Comparison of ENCODE assay signal across 8 cellular contexts in the genomic region with DNA sequence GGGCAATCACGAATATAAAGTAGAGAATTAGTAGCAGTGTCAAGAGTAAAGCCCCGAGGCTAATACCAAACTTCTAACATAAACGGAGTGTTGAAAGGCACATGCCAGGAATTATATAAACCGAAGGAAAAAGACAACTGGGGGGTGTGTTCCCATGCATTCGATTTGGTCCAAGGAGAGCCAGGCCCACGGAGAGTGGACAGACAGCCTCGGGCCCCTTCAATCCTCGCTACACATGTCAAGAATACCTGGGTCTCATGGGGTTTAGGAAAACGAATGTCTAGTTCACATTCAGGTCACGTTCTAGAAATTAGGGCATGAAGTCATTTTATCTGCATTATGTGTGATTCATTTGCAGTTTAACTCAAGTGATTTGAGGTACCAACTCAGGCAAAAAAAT.
A peak's percentile ranks its signal among the peaks of the same experiment; 100 is the strongest.
DNase-seq lines count a peak whose midpoint lies in the region; ATAC-seq, FAIRE-seq and TF ChIP-seq lines count a peak whose summit lies in the region.
"Not testable (repeated sequence)": the region's sequence is repeated elsewhere in the genome, so short reads cannot be mapped to it uniquely, and the experiment has no call there.

No MANE protein-coding gene starts in this region.

- not testable (repeated sequence) for H2AFZ ChIP-seq in DND-41 (ENCODE audit: low read depth, low read length); OCI-LY1 (ENCODE audit: low read length); astrocyte (ENCODE audit: low read depth, low read length)

- H3K9ac ChIP-seq in DND-41 (ENCODE audit: low read depth, low read length), result 0 out of 2 replicates have a peak overlapping the region, but pooled peaks have one; percentile 18
- H3K9ac ChIP-seq in OCI-LY1 (ENCODE audit: low read length); astrocyte (ENCODE audit: low read length): not testable (repeated sequence)

- intact Hi-C loops in left ventricle myocardium superior (cut with micrococcal nuclease); tibial artery (cut with DNase I; ENCODE audit: low total_unique reads): not testable (repeated sequence)

- not testable (repeated sequence) for H4K20me1 ChIP-seq in DND-41 (ENCODE audit: insufficient read depth, low read length); OCI-LY1 (ENCODE audit: insufficient read depth, low read length)
- H4K20me1 ChIP-seq in astrocyte (ENCODE audit: insufficient read depth, low read length), result peaks cover 24% of the 10 kb centered on the region

- H3K9me3 Mint-ChIP-seq in astrocyte (ENCODE audit: unreplicated experiment), result not testable (repeated sequence)

- not testable (repeated sequence) for FAIRE-seq in astrocyte (lab: Jason Lieb, UNC)

- H3K27ac ChIP-seq in DND-41 (ENCODE audit: low read length), result peak overlapping the region; percentile 53
- peak overlapping the region; percentile 88 for H3K27ac ChIP-seq in OCI-LY1 (ENCODE audit: low read depth, low read length, poor library complexity, severe bottlenecking)
- not testable (repeated sequence) for H3K27ac ChIP-seq in SJCRH30; astrocyte (ENCODE audit: low read depth, low read length)
- H3K27ac ChIP-seq in neutrophil, result peak overlapping the region; percentile 74
- peak overlapping the region; percentile 47 to 51 for H3K27ac ChIP-seq in tibial artery

- H3K36me3 ChIP-seq in DND-41 (ENCODE audit: insufficient read depth, low read length); OCI-LY1 (ENCODE audit: insufficient read depth, low read length); SJCRH30; astrocyte (ENCODE audit: insufficient read depth, low read length); neutrophil; tibial artery: not testable (repeated sequence)

- H3K4me2 ChIP-seq in DND-41 (ENCODE audit: insufficient read depth, low read length), result peak overlapping the region; percentile 53
- peak overlapping the region; percentile 32; the same call in 1 of the 2 replicates for H3K4me2 ChIP-seq in OCI-LY1 (ENCODE audit: low read length)
- peak overlapping the region; percentile 54 for H3K4me2 ChIP-seq in astrocyte (ENCODE audit: low read length)

- not testable (repeated sequence) for H3K36me3 Mint-ChIP-seq in astrocyte (ENCODE audit: low read depth, unreplicated experiment)

- H3K4me3 Mint-ChIP-seq in astrocyte (ENCODE audit: unreplicated experiment), result not testable (repeated sequence)

- peaks cover 49% of the 10 kb centered on the region for H3K79me2 ChIP-seq in DND-41 (ENCODE audit: insufficient read depth, low read length)
- not testable (repeated sequence) for H3K79me2 ChIP-seq in OCI-LY1 (ENCODE audit: insufficient read depth, low read length)
- peaks cover 66% of the 10 kb centered on the region for H3K79me2 ChIP-seq in astrocyte (ENCODE audit: insufficient read depth, low read length)

- not testable (repeated sequence) for H3K9me3 ChIP-seq in DND-41 (ENCODE audit: insufficient read depth, low read length, severe bottlenecking); OCI-LY1 (ENCODE audit: low read length); SJCRH30 (replicated peaks); astrocyte (ENCODE audit: insufficient read depth, low read depth, low read length); neutrophil; tibial artery

- not testable (repeated sequence) for H3K27ac Mint-ChIP-seq in astrocyte (ENCODE audit: unreplicated experiment)

- not testable (repeated sequence) for H3F3A ChIP-seq in OCI-LY1 (ENCODE audit: insufficient read depth, low read length)

- not testable (repeated sequence) for TF ChIP-seq CTCF in DND-41 (IDR thresholded peaks at IDR 0.05; ENCODE audit: borderline replicate concordance, extremely low read depth, low read length, poor library complexity, severe bottlenecking); OCI-LY1 (IDR thresholded peaks at IDR 0.05; ENCODE audit: low read length); astrocyte (IDR thresholded peaks at IDR 0.05; ENCODE audit: insufficient read depth, low read depth, low read length); neutrophil (IDR thresholded peaks at IDR 0.05); tibial artery (IDR thresholded peaks at IDR 0.05)

- DNase-seq in DND-41; astrocyte (ENCODE audit: low read depth); left ventricle myocardium superior; tibial artery: not testable (repeated sequence)
- DNase-seq in SJCRH30, result peak; percentile 39 to 45

- peaks cover 14% of the 10 kb centered on the region for H3K4me1 Mint-ChIP-seq in astrocyte (ENCODE audit: low read depth, unreplicated experiment)

- ATAC-seq in DND-41 (ENCODE audit: insufficient read depth, low read depth), result not testable (repeated sequence)
- ATAC-seq in HG02884 (IDR thresholded peaks at IDR 0.05; ENCODE audit: unreplicated experiment) (peak; percentile 16), left ventricle myocardium superior (peak; percentile 6)

- H3K4me1 ChIP-seq in DND-41 (ENCODE audit: insufficient read depth, low read length), result peaks cover 24% of the 10 kb centered on the region
- peaks cover 58% of the 10 kb centered on the region for H3K4me1 ChIP-seq in OCI-LY1 (ENCODE audit: insufficient read depth, low read length, severe bottlenecking)
- not testable (repeated sequence) for H3K4me1 ChIP-seq in SJCRH30; astrocyte (ENCODE audit: insufficient read depth, low read length)
- H3K4me1 ChIP-seq in neutrophil (ENCODE audit: control insufficient read depth in 1 of 2, insufficient read depth in 1 of 2, low read depth in 1 of 2, low read length in 1 of 2), result peaks cover 17 to 31% of the 10 kb centered on the region in 2 experiments
- peaks cover 0 to 13% (median 3%) of the 10 kb centered on the region in 4 donors for H3K4me1 ChIP-seq in tibial artery

- H3K9me2 ChIP-seq in OCI-LY1 (ENCODE audit: low read depth, low read length), result not testable (repeated sequence)

- not testable (repeated sequence) for H3K4me3 ChIP-seq in DND-41 (ENCODE audit: low read depth in 1 of 2, low read length in 2 of 2); OCI-LY1 (ENCODE audit: low read depth, low read length, poor library complexity, severe bottlenecking); SJCRH30; astrocyte (ENCODE audit: insufficient read depth, low read depth, low read length); neutrophil (ENCODE audit: low read depth in 1 of 2, low read length in 1 of 2)
- H3K4me3 ChIP-seq in tibial artery, result peak overlapping the region; percentile 23 to 24

- not testable (repeated sequence) for H3K27me3 ChIP-seq in DND-41 (ENCODE audit: insufficient read depth, low read length, poor library complexity); OCI-LY1 (ENCODE audit: insufficient read depth, low read length); SJCRH30; astrocyte (ENCODE audit: insufficient read depth, low read length); neutrophil; tibial artery

- H3K27me3 Mint-ChIP-seq in astrocyte (ENCODE audit: low read depth, unreplicated experiment), result not testable (repeated sequence)
